23 cellular contexts compared by ENCODE assay signal in genomic region chr2:231380307-231380706, GRCh38. TPM values are rescaled to one million over a fixed set of nuclear protein-coding genes. Genes with fewer than 3 reads are reported as not detected.
"Had no signal": no experiment of that assay in that cellular context is flagged by ENCODE, and none has a peak within 500 bp of the region (broad histone marks: within the 10 kb centered on the region; RNA-seq: fewer than 3 reads in every experiment).

No MANE protein-coding gene starts in this region.

- H3K4me1 ChIP-seq: breast epithelium, gastrocnemius medialis, tibial artery had no signal

- H3K27me3 Mint-ChIP-seq: activated B cell treated with CpG ODN at 0.5 μM for 24 hours; activated CD8-positive, alpha-beta T cell treated with anti-CD3 and anti-CD28 coated beads for 36 hours; activated naive CD4-positive, alpha-beta T cell treated with anti-CD3 and anti-CD28 coated beads, Interleukin-2, amount 50 U/mL, for 24 hours; stimulated activated naive CD8-positive, alpha-beta T cell treated with anti-CD3 and anti-CD28 coated beads, Interleukin-15, amount 100 ng/mL, for 72 hours had no signal

- H3K27ac ChIP-seq: breast epithelium, gastrocnemius medialis, skin epidermis, tibial artery had no signal

- H3K9me3 Mint-ChIP-seq: natural killer cell had no signal

- H3K9ac ChIP-seq: SK-N-SH had no signal

- H3K4me1 Mint-ChIP-seq: activated B cell treated with CpG ODN at 0.5 μM for 24 hours; activated naive CD4-positive, alpha-beta T cell treated with anti-CD3 and anti-CD28 coated beads, Interleukin-2, amount 50 U/mL, for 24 hours; activated naive CD8-positive, alpha-beta T cell treated with anti-CD3 and anti-CD28 coated beads, Interleukin-2, amount 50 U/mL, for 24 hours; central memory CD8-positive, alpha-beta T cell; stimulated activated naive CD8-positive, alpha-beta T cell treated with anti-CD3 and anti-CD28 coated beads, Interleukin-15, amount 100 ng/mL, for 72 hours had no signal

- H3K36me3 Mint-ChIP-seq: activated naive CD4-positive, alpha-beta T cell treated with anti-CD3 and anti-CD28 coated beads, Interleukin-2, amount 50 U/mL, for 24 hours; natural killer cell had no signal

- H3K4me3 Mint-ChIP-seq: activated B cell treated with CpG ODN at 0.5 μM for 24 hours; activated CD8-positive, alpha-beta T cell treated with anti-CD3 and anti-CD28 coated beads for 36 hours; activated naive CD4-positive, alpha-beta T cell treated with anti-CD3 and anti-CD28 coated beads, Interleukin-2, amount 50 U/mL, for 24 hours; activated naive CD8-positive, alpha-beta T cell treated with anti-CD3 and anti-CD28 coated beads, Interleukin-2, amount 50 U/mL, for 24 hours; central memory CD8-positive, alpha-beta T cell; mesothelial cell of epicardium; natural killer cell; stimulated activated naive CD8-positive, alpha-beta T cell treated with anti-CD3 and anti-CD28 coated beads, Interleukin-15, amount 100 ng/mL, for 72 hours had no signal

- ATAC-seq: activated CD8-positive, alpha-beta T cell treated with anti-CD3 and anti-CD28 coated beads for 36 hours; gastrocnemius medialis; natural killer cell; stimulated activated naive CD8-positive, alpha-beta T cell treated with anti-CD3 and anti-CD28 coated beads, Interleukin-15, amount 100 ng/mL, for 72 hours had no signal

- DNase-seq: activated B cell treated with CpG ODN at 0.5 μM for 24 hours; activated CD4-positive, alpha-beta T cell treated with anti-CD3 and anti-CD28 coated beads, Interleukin-2, amount 50 U/mL, for 1 hour; activated CD8-positive, alpha-beta T cell treated with anti-CD3 and anti-CD28 coated beads for 36 hours; activated naive CD8-positive, alpha-beta T cell treated with anti-CD3 and anti-CD28 coated beads, Interleukin-2, amount 50 U/mL, for 24 hours; activated T-cell treated with anti-CD3 and anti-CD28 coated beads, Interleukin-2, amount 50 U/mL, for 48 hours; effector memory CD4-positive, alpha-beta T cell; gastrocnemius medialis; glutamatergic neuron; natural killer cell; retina; SK-N-SH; stimulated activated CD4-positive, alpha-beta T cell treated with anti-CD3 and anti-CD28 coated beads, Interleukin-12 subunit alpha, Interleukin-12 subunit beta, amount 100 ng/mL, for 4 hours; stimulated activated CD4-positive, alpha-beta T cell treated with anti-CD3 and anti-CD28 coated beads, Interleukin-4, amount 100 ng/mL, for 1 hour; stimulated activated naive CD8-positive, alpha-beta T cell treated with anti-CD3 and anti-CD28 coated beads, Interleukin-15, amount 100 ng/mL, for 72 hours; tibial artery had no signal

- H3K4me2 ChIP-seq: SK-N-SH had no signal

- H3K9me3 ChIP-seq: breast epithelium, gastrocnemius medialis, tibial artery had no signal

- H3K27me3 ChIP-seq: breast epithelium, tibial artery had no signal

- H3K27ac Mint-ChIP-seq: activated B cell treated with CpG ODN at 0.5 μM for 24 hours; activated CD8-positive, alpha-beta T cell treated with anti-CD3 and anti-CD28 coated beads for 36 hours; activated naive CD4-positive, alpha-beta T cell treated with anti-CD3 and anti-CD28 coated beads, Interleukin-2, amount 50 U/mL, for 24 hours; activated naive CD8-positive, alpha-beta T cell treated with anti-CD3 and anti-CD28 coated beads, Interleukin-2, amount 50 U/mL, for 24 hours; activated T-helper 2 cell treated with anti-CD3 and anti-CD28 coated beads, Interferon-gamma antibody, Interleukin-2, Interleukin-4, amounts not matched to agents 10 μg/mL and 5 μg/mL and 100 μg/mL, durations not matched to agents 14 hours and 24 hours and 36 hours; mesothelial cell of epicardium; progenitor cell of endocrine pancreas; stimulated activated naive CD8-positive, alpha-beta T cell treated with anti-CD3 and anti-CD28 coated beads, Interleukin-15, amount 100 ng/mL, for 72 hours had no signal

RNA-seq across cellular contexts. Expression of gene B3GNT7, which starts 15.2 kb away (rescaled TPM):
- total RNA-seq: T-helper 2 cell treated with Interferon-gamma antibody and Interleukin-4, amounts not matched to agents 100 ng/mL and 5 ng/mL, for 36 hours had no signal
